Comparison of ENCODE assay signal across 15 cellular contexts in genomic region chr2:150339951-150340350, GRCh38.
A peak's percentile ranks its signal among the peaks of the same experiment; 100 is the strongest.
DNase-seq lines count a peak whose midpoint lies in the region; ATAC-seq and TF ChIP-seq lines count a peak whose summit lies in the region.
"Had no signal": no experiment of that assay in that cellular context is flagged by ENCODE, and none has a peak within 500 bp of the region (broad histone marks: within the 10 kb centered on the region; RNA-seq: fewer than 3 reads in every experiment).

No MANE protein-coding gene starts in this region.

- DNase-seq in SK-N-SH, result peak; percentile 33
- DNase-seq in NCI-H82 (lab: John Stamatoyannopoulos, UW), result peak; percentile 57
- DNase-seq in fibroblast of the conjunctiva (ENCODE audit: low read depth), result peak; percentile 3
- no peak for DNase-seq in vagina (ENCODE audit: extremely low spot score in 2 of 2)
- no peak for DNase-seq in omental fat pad (ENCODE audit: low spot score)
- DNase-seq: activated naive CD4-positive, alpha-beta T cell; H7; head of caudate nucleus; KG1; naive thymus-derived CD8-positive, alpha-beta T cell; right cardiac atrium; stimulated activated CD4-positive, alpha-beta T cell treated with anti-CD3 and anti-CD28 coated beads, Interleukin-4, amount 100 ng/mL, for 24 hours had no signal

- H3K9me2 ChIP-seq in SK-N-SH, result no peaks in the 10 kb centered on the region

- H3K27me3 ChIP-seq in SK-N-SH (ENCODE audit: insufficient read depth) (no peaks in the 10 kb centered on the region), vagina (no peaks in the 10 kb centered on the region)

- peaks cover 0 to 2% of the 10 kb centered on the region in 2 experiments; a peak in 2 of 4 replicates for H3K4me1 ChIP-seq in SK-N-SH (ENCODE audit: control insufficient read depth in 1 of 2, insufficient read depth in 2 of 2, low read depth in 1 of 2, low read length in 1 of 2)
- peaks cover 9% of the 10 kb centered on the region for H3K4me1 ChIP-seq in vagina

- no peak overlapping the region for H3K4me2 ChIP-seq in SK-N-SH

- POLR2A ChIA-PET in SK-N-SH (lab: Yijun Ruan, JAX), result no interaction called here

- 64% methylated on average over 3 of the region's 3 CpGs for WGBS in SK-N-SH (ENCODE audit: low lambda C conversion rate)

- H4K20me1 ChIP-seq in SK-N-SH (ENCODE audit: insufficient read depth), result no peaks in the 10 kb centered on the region

- TF ChIP-seq RAD21 in SK-N-SH (IDR thresholded peaks at IDR 0.05; ENCODE audit: low read length), result no peak

- no peaks in the 10 kb centered on the region for H3K36me3 ChIP-seq in SK-N-SH (replicated peaks in 1 of 2; ENCODE audit: control insufficient read depth in 1 of 2, insufficient read depth in 2 of 2, low read length in 1 of 2)
- no peaks in the 10 kb centered on the region for H3K36me3 ChIP-seq in vagina

- H3F3A ChIP-seq in SK-N-SH (replicated peaks; ENCODE audit: insufficient read depth), result no peaks in the 10 kb centered on the region

- no peak overlapping the region for H3K9ac ChIP-seq in SK-N-SH

- 0 out of 2 replicates have a peak overlapping the region, but pooled peaks have one; percentile 30 for H2AFZ ChIP-seq in SK-N-SH (ENCODE audit: low read depth)

- intact Hi-C loops in vagina (cut with DNase I), result no loop called here

- H3K4me3 ChIP-seq in SK-N-SH (ENCODE audit: low read depth in 2 of 2, low read length in 1 of 2) (no peak overlapping the region), vagina (no peak overlapping the region)

- TF ChIP-seq POLR2A in vagina (IDR thresholded peaks at IDR 0.05), result no peak

- no peaks in the 10 kb centered on the region for H3K79me2 ChIP-seq in SK-N-SH (ENCODE audit: insufficient read depth)

- TF ChIP-seq CTCF in SK-N-SH (IDR thresholded peaks at IDR 0.05) (no peak), vagina (IDR thresholded peaks at IDR 0.05) (no peak), omental fat pad (IDR thresholded peaks at IDR 0.05) (no peak)

- ATAC-seq in SK-N-SH treated with all-trans-retinoic acid at 6 μM for 48 hours, result no peak
- no peak for ATAC-seq in GM21737 (IDR thresholded peaks at IDR 0.05; ENCODE audit: unreplicated experiment)
- ATAC-seq in GM21390 (IDR thresholded peaks at IDR 0.05; ENCODE audit: unreplicated experiment), result no peak
- ATAC-seq in omental fat pad (ENCODE audit: low FRiP score), result no peak
- ATAC-seq: naive thymus-derived CD8-positive, alpha-beta T cell; right cardiac atrium had no signal

- CTCF ChIA-PET in SK-N-SH (lab: Yijun Ruan, JAX), result interaction anchor here (1.3 kb wide), 1 partner anchor 10 kb away, joined by 4 read pairs; no protein-coding TSS in a partner anchor

- H3K9me3 ChIP-seq in SK-N-SH (no peaks in the 10 kb centered on the region), vagina (no peaks in the 10 kb centered on the region)

- no peak for TF ChIP-seq EP300 in SK-N-SH (IDR thresholded peaks at IDR 0.05; ENCODE audit: borderline replicate concordance in 1 of 2, low read depth in 1 of 2, low read length in 1 of 2)

- no peak overlapping the region for H3K27ac ChIP-seq in SK-N-SH (ENCODE audit: low read depth in 2 of 2, low read length in 1 of 2)
- H3K27ac ChIP-seq in vagina, result peak overlapping the region; percentile 4

TF ChIP-seq in SK-N-SH, 30 proteins besides CTCF, POLR2A, EP300 and RAD21:
- TF ChIP-seq FOXM1 (IDR thresholded peaks at IDR 0.05; ENCODE audit: low read depth) (no peak), FOSL2 (IDR thresholded peaks at IDR 0.05; ENCODE audit: borderline replicate concordance, low read depth) (no peak), SIN3A (IDR thresholded peaks at IDR 0.05; ENCODE audit: borderline replicate concordance, low read depth, low read length) (no peak), GATA2 (CRISPR knock-in tag; IDR thresholded peaks at IDR 0.05) (peak; percentile 45), RCOR1 (IDR thresholded peaks at IDR 0.05; ENCODE audit: low read length) (0 out of 2 replicates have a peak, but pooled peaks have one; percentile 15)

TF ChIP-seq in SK-N-SH treated with all-trans-retinoic acid at 6 μM for 48 hours, 23 proteins besides CTCF, POLR2A, EP300 and RAD21:
- TF ChIP-seq ISL1 (CRISPR knock-in tag; IDR thresholded peaks at IDR 0.05) (no peak), TOX (CRISPR knock-in tag; IDR thresholded peaks at IDR 0.05; ENCODE audit: borderline replicate concordance) (no peak), ZFP3 (CRISPR knock-in tag; IDR thresholded peaks at IDR 0.05) (no peak), SNAI2 (CRISPR knock-in tag; IDR thresholded peaks at IDR 0.05) (no peak), ZFP30 (CRISPR knock-in tag; IDR thresholded peaks at IDR 0.05) (no peak), ZNF565 (CRISPR knock-in tag; conservative IDR thresholded peaks at IDR 0.05; ENCODE audit: low read depth) (no peak), GLIS3 (CRISPR knock-in tag; IDR thresholded peaks at IDR 0.05) (no peak), RARB (CRISPR knock-in tag; IDR thresholded peaks at IDR 0.05) (no peak), PPARA (CRISPR knock-in tag; IDR thresholded peaks at IDR 0.05; ENCODE audit: borderline replicate concordance) (no peak), POU6F1 (CRISPR knock-in tag; IDR thresholded peaks at IDR 0.05; ENCODE audit: borderline replicate concordance, low read depth) (no peak)
- TF ChIP-seq, protein P1, sequence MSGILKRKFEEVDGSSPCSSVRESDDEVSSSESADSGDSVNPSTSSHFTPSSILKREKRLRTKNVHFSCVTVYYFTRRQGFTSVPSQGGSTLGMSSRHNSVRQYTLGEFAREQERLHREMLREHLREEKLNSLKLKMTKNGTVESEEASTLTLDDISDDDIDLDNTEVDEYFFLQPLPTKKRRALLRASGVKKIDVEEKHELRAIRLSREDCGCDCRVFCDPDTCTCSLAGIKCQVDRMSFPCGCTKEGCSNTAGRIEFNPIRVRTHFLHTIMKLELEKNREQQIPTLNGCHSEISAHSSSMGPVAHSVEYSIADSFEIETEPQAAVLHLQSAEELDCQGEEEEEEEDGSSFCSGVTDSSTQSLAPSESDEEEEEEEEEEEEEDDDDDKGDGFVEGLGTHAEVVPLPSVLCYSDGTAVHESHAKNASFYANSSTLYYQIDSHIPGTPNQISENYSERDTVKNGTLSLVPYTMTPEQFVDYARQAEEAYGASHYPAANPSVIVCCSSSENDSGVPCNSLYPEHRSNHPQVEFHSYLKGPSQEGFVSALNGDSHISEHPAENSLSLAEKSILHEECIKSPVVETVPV (CRISPR knock-in tag; IDR thresholded peaks at IDR 0.05), result no peak
- TF ChIP-seq, protein P2, sequence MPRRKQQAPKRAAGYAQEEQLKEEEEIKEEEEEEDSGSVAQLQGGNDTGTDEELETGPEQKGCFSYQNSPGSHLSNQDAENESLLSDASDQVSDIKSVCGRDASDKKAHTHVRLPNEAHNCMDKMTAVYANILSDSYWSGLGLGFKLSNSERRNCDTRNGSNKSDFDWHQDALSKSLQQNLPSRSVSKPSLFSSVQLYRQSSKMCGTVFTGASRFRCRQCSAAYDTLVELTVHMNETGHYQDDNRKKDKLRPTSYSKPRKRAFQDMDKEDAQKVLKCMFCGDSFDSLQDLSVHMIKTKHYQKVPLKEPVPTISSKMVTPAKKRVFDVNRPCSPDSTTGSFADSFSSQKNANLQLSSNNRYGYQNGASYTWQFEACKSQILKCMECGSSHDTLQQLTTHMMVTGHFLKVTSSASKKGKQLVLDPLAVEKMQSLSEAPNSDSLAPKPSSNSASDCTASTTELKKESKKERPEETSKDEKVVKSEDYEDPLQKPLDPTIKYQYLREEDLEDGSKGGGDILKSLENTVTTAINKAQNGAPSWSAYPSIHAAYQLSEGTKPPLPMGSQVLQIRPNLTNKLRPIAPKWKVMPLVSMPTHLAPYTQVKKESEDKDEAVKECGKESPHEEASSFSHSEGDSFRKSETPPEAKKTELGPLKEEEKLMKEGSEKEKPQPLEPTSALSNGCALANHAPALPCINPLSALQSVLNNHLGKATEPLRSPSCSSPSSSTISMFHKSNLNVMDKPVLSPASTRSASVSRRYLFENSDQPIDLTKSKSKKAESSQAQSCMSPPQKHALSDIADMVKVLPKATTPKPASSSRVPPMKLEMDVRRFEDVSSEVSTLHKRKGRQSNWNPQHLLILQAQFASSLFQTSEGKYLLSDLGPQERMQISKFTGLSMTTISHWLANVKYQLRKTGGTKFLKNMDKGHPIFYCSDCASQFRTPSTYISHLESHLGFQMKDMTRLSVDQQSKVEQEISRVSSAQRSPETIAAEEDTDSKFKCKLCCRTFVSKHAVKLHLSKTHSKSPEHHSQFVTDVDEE (CRISPR knock-in tag; IDR thresholded peaks at IDR 0.05), result no peak
- TF ChIP-seq, protein P3, sequence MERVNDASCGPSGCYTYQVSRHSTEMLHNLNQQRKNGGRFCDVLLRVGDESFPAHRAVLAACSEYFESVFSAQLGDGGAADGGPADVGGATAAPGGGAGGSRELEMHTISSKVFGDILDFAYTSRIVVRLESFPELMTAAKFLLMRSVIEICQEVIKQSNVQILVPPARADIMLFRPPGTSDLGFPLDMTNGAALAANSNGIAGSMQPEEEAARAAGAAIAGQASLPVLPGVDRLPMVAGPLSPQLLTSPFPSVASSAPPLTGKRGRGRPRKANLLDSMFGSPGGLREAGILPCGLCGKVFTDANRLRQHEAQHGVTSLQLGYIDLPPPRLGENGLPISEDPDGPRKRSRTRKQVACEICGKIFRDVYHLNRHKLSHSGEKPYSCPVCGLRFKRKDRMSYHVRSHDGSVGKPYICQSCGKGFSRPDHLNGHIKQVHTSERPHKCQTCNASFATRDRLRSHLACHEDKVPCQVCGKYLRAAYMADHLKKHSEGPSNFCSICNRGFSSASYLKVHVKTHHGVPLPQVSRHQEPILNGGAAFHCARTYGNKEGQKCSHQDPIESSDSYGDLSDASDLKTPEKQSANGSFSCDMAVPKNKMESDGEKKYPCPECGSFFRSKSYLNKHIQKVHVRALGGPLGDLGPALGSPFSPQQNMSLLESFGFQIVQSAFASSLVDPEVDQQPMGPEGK (CRISPR knock-in tag; IDR thresholded peaks at IDR 0.05; ENCODE audit: borderline replicate concordance), result no peak
TF ChIP-seq in SK-N-SH treated with all-trans-retinoic acid at 6 μM for 48 hours: peak in this region for 0.

Comparison
In these comparisons a context has a peak if more than half of its experiments do, and no peak if none do; other contexts are left out.
1. DNase-seq: peak in SK-N-SH (single experiment), NCI-H82 (single experiment) and fibroblast of the conjunctiva (single experiment); none in vagina (0 of 2) and omental fat pad (single experiment).